8 cellular contexts compared by ENCODE assay signal in the genomic region with DNA sequence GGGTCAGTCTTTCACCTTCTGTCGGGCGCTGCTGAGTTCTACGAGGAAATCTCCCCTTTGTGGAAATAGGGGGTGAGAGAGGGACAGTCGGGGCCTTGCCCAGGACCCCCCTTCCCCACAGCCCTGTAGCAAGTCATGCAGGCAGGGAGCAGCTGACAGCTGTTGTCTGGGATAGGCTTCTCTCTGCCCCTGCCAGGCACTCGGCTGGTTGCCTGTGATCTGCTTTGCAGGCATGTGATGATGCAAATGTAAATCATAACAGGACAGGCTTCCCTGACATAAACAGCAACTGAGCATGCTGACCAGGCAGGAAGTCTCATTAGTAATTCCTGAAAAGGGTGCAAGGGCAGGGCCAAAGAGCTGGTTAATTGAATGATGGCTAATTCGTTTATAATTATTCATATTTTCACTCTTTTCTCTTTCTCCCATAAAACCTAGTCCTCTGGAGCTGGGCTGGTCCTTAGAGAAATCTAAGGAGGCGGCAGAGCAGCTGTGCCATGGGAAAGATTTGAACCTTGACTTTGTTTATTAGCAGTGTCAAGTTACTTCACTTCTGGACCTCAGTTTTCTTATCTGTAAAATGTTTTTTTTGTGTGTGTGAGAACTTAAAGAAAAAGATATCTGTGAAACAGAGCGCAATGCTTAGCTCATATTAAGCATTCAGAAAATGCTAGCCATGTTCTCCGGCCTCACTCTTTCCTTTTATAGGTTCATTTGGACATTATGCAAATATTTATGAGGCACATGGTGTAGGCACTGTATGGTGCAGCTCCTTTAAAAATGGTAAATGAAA.
A peak's percentile ranks its signal among the peaks of the same experiment; 100 is the strongest.
DNase-seq lines count a peak whose midpoint lies in the region; TF ChIP-seq lines count a peak whose summit lies in the region.

No MANE protein-coding gene starts in this region.

- H3K36me3 ChIP-seq in mesodermal cell (ENCODE audit: control insufficient read depth, insufficient read depth, low read length), result no peaks in the 10 kb centered on the region

- H3K27me3 ChIP-seq in dorsolateral prefrontal cortex, result no peaks in the 10 kb centered on the region

- TF ChIP-seq CTCF in AG09319 (IDR thresholded peaks at IDR 0.05; ENCODE audit: low read depth, low read length) (no peak), dorsolateral prefrontal cortex (IDR thresholded peaks at IDR 0.05 in 54 of 56, conservative IDR thresholded peaks at IDR 0.05 in 2 of 56; ENCODE audit: low read depth in 1 of 56, partially characterized antibody in 56 of 56) (peak in 2 of 56 donors; percentile 11 to 13)

- peaks cover 31% of the 10 kb centered on the region for H3K4me1 ChIP-seq in mesodermal cell (ENCODE audit: control insufficient read depth, insufficient read depth, low read length, poor library complexity, severe bottlenecking)

- WGBS in mesodermal cell (ENCODE audit: insufficient coverage in 2 of 2), 2 experiments, result 64% methylated on average over 4 of the region's 9 CpGs; no CpG with 5 or more reads in 1 of the 2 experiments

- H3K4me3 ChIP-seq in dorsolateral prefrontal cortex, result peak overlapping the region in 8 of 59 donors; percentile 1 to 37 (median 20)
- no peak overlapping the region for H3K4me3 ChIP-seq in mesodermal cell (ENCODE audit: extremely low read depth, insufficient read depth, low read length, poor library complexity, severe bottlenecking)

- intact Hi-C loops in dorsolateral prefrontal cortex (cut with DNase I), result no loop called here

- DNase-seq in AG09319 (ENCODE audit: extremely low read depth, low read depth) (peak; percentile 60), NCI-H1694 (lab: John Stamatoyannopoulos, UW) (peak; percentile 59), dorsolateral prefrontal cortex (peak in 9 of 10 donors; percentile 32 to 74 (median 69)), DMS79 treated with DMSO at 0.1 percent for 48 hours (lab: John Stamatoyannopoulos, UW) (no peak), activated gamma-delta T cell (lab: John Stamatoyannopoulos, UW) (no peak), NCI-H748 (lab: John Stamatoyannopoulos, UW; ENCODE audit: unreplicated experiment) (no peak)
- no peak for DNase-seq in stimulated activated CD4-positive, alpha-beta T cell treated with anti-CD3 and anti-CD28 coated beads, Interleukin-15, amount 100 ng/mL, for 24 hours

- peaks cover 14% of the 10 kb centered on the region for H3K9me3 ChIP-seq in mesodermal cell (ENCODE audit: control insufficient read depth, low read length)

- H3K27ac ChIP-seq in dorsolateral prefrontal cortex, result peak overlapping the region in 30 of 59 donors; percentile 0 to 72 (median 34)
- H3K27ac ChIP-seq in mesodermal cell (ENCODE audit: low read depth, low read length, severe bottlenecking), result peak overlapping the region; percentile 81

Comparison
In these comparisons a context has a peak if more than half of its experiments do, and no peak if none do; other contexts are left out.
1. DNase-seq: peak in AG09319 (single experiment), NCI-H1694 (single experiment) and dorsolateral prefrontal cortex (9 of 10); none in DMS79 treated with DMSO at 0.1 percent for 48 hours (single experiment), stimulated activated CD4-positive, alpha-beta T cell treated with anti-CD3 and anti-CD28 coated beads, Interleukin-15, amount 100 ng/mL, for 24 hours (single experiment), activated gamma-delta T cell (single experiment) and NCI-H748 (single experiment).